25 cellular contexts compared by ENCODE assay signal in the genomic region with DNA sequence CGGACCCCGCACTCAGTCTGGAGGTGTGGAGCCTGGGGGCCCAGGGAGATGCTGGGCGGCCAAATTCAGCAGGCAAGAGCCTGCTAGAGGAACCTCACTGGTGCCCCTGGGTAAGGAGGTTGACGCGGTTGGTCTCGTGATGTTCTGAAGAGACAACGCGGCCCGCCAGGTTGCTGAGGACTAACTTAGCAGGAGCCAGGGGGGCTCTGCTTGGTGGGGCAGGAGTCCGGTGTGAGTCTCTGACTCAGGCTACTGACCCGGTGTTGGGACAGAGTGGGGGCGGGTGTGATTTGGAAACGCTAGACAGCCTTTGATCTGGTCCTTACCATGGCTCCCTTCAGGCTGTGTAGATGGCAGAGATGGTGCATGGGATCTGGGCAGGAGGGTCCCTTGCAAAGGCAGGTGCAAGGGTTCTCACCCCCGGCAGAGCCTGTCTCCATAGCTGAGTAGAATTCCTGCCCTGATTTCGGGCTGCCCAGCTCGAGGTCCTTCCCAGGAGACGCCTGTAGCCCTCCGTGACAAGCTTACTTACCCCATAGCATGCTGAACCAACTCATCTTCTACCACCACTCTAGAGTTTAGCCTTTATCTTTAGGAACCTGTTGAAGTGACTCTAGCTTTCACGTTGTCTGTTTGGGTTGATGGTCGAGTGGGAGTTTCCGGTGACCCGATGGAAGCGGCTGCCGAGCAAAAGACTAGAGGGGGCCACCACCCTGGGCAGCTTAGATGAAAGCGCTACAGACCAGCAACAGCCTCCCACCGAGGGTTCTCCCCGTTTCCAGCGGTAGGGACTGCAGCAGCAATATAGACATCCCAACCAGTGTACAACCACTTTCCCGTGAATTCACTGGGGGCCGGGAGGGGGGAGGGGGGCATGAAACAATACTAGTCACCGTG. TPM values are rescaled to one million over a fixed set of nuclear protein-coding genes. Genes with fewer than 3 reads are reported as not detected.
DNase-seq lines count a peak whose midpoint lies in the region; ATAC-seq and TF ChIP-seq lines count a peak whose summit lies in the region.
"Had no signal": no experiment of that assay in that cellular context is flagged by ENCODE, and none has a peak within 500 bp of the region (broad histone marks: within the 10 kb centered on the region; RNA-seq: fewer than 3 reads in every experiment).

No MANE protein-coding gene starts in this region.

- H3K36me3 ChIP-seq in RWPE2 (ENCODE audit: low read depth) (no peaks in the 10 kb centered on the region), upper lobe of right lung (no peaks in the 10 kb centered on the region)
- H3K36me3 ChIP-seq: BE2C; BLaER1 treated with 17β-estradiol and CSF1 and Interleukin-3, amounts not matched to agents 10 nM and 100 nM had no signal

- TF ChIP-seq CTCF in RWPE2 (IDR thresholded peaks at IDR 0.05; ENCODE audit: poor library complexity, severe bottlenecking) (no peak), nephron progenitor cell (IDR thresholded peaks at IDR 0.05) (no peak), upper lobe of right lung (IDR thresholded peaks at IDR 0.05) (no peak)

- H3K4me1 ChIP-seq in RWPE2 (ENCODE audit: insufficient read depth, poor library complexity, severe bottlenecking) (no peaks in the 10 kb centered on the region), upper lobe of right lung (no peaks in the 10 kb centered on the region)
- H3K4me1 ChIP-seq: BE2C had no signal

- H3K9me3 ChIP-seq in RWPE2 (ENCODE audit: severe bottlenecking): no peaks in the 10 kb centered on the region
- H3K9me3 ChIP-seq in upper lobe of right lung: no peaks in the 10 kb centered on the region
- H3K9me3 ChIP-seq: A549; BE2C; BLaER1 treated with 17β-estradiol and CSF1 and Interleukin-3, amounts not matched to agents 10 nM and 100 nM had no signal

- no peaks in the 10 kb centered on the region for H3K36me3 Mint-ChIP-seq in nephron progenitor cell (ENCODE audit: low read depth)
- H3K36me3 Mint-ChIP-seq: CD4-positive, alpha-beta memory T cell had no signal

- no peak overlapping the region for H3K27ac Mint-ChIP-seq in nephron progenitor cell
- H3K27ac Mint-ChIP-seq: CD4-positive, alpha-beta memory T cell; GM23338; H9 had no signal

- H3K27me3 ChIP-seq in RWPE2 (ENCODE audit: insufficient read depth, poor library complexity, severe bottlenecking) (no peaks in the 10 kb centered on the region), upper lobe of right lung (no peaks in the 10 kb centered on the region)
- H3K27me3 ChIP-seq: BE2C; BLaER1 treated with 17β-estradiol and CSF1 and Interleukin-3, amounts not matched to agents 10 nM and 100 nM had no signal

- H3K4me3 Mint-ChIP-seq in nephron progenitor cell: no peak overlapping the region
- H3K4me3 Mint-ChIP-seq: CD4-positive, alpha-beta memory T cell; GM23338; H9 had no signal

- no peak for ATAC-seq in RWPE2 (ENCODE audit: low read depth)
- ATAC-seq in upper lobe of right lung: no peak
- ATAC-seq in HG03520 (IDR thresholded peaks at IDR 0.05; ENCODE audit: unreplicated experiment): no peak
- ATAC-seq: A549, GM23338, HCT116 had no signal

- DNase-seq in RWPE2 (ENCODE audit: low spot score) (peak; percentile 33), nephron progenitor cell (peak; percentile 3), posterior vena cava (ENCODE audit: low spot score) (peak; percentile 74), upper lobe of right lung (peak; percentile 58), C1 segment of cervical spinal cord (lab: John Stamatoyannopoulos, UW) (no peak), mucosa of gallbladder (ENCODE audit: low spot score) (no peak)
- DNase-seq: 8988T; ACHN; AML-193; BE2C; Calu3; CD4-positive, alpha-beta memory T cell; COR-L47; DMS53; DMS79 treated with DMSO at 0.1 percent for 48 hours; GF-D8; H9 had no signal

- H3K27ac ChIP-seq in RWPE2 (ENCODE audit: poor library complexity, severe bottlenecking) (no peak overlapping the region), upper lobe of right lung (no peak overlapping the region)
- H3K27ac ChIP-seq: A549; BLaER1 treated with 17β-estradiol and CSF1 and Interleukin-3, amounts not matched to agents 10 nM and 100 nM had no signal

- peaks cover 35% of the 10 kb centered on the region for H3K27me3 Mint-ChIP-seq in nephron progenitor cell (ENCODE audit: low read depth, poor library complexity)

- no peak overlapping the region for H3K4me3 ChIP-seq in RWPE2 (ENCODE audit: severe bottlenecking)
- H3K4me3 ChIP-seq in upper lobe of right lung: no peak overlapping the region
- H3K4me3 ChIP-seq: A549; BLaER1 treated with 17β-estradiol and CSF1 and Interleukin-3, amounts not matched to agents 10 nM and 100 nM; GM23338 had no signal

- intact Hi-C loops in posterior vena cava (cut with DNase I): no loop called here
- intact Hi-C loops in upper lobe of right lung (cut with DNase I): no loop called here

- no peaks in the 10 kb centered on the region for H3K9me3 Mint-ChIP-seq in nephron progenitor cell
- H3K9me3 Mint-ChIP-seq: CD4-positive, alpha-beta memory T cell; GM23338; H9 had no signal

- H3K4me1 Mint-ChIP-seq in nephron progenitor cell: peaks cover 51% of the 10 kb centered on the region
- H3K4me1 Mint-ChIP-seq: CD4-positive, alpha-beta memory T cell had no signal

RNA-seq across cellular contexts. Expression of gene KCNC1, which starts 38.4 kb away (rescaled TPM):
- total RNA-seq in posterior vena cava (not detected), upper lobe of right lung (not detected), mucosa of gallbladder (not detected)
- total RNA-seq: CD4-positive, alpha-beta memory T cell; GM23338; H4 had no signal

RNA-seq across cellular contexts. Expression of gene MYOD1, which starts 53.6 kb away (rescaled TPM):
- total RNA-seq in posterior vena cava (not detected), upper lobe of right lung (not detected), mucosa of gallbladder (not detected)
- total RNA-seq: Calu3; CD4-positive, alpha-beta memory T cell; Daoy; G401; GM23338; H4; H9 had no signal

Comparison
In these comparisons a context has a peak if more than half of its experiments do, and no peak if none do; other contexts are left out.
1. DNase-seq: peak in RWPE2 (single experiment), nephron progenitor cell (single experiment), posterior vena cava (single experiment) and upper lobe of right lung (single experiment); none in C1 segment of cervical spinal cord (0 of 14) and mucosa of gallbladder (single experiment).